In the genomic region with DNA sequence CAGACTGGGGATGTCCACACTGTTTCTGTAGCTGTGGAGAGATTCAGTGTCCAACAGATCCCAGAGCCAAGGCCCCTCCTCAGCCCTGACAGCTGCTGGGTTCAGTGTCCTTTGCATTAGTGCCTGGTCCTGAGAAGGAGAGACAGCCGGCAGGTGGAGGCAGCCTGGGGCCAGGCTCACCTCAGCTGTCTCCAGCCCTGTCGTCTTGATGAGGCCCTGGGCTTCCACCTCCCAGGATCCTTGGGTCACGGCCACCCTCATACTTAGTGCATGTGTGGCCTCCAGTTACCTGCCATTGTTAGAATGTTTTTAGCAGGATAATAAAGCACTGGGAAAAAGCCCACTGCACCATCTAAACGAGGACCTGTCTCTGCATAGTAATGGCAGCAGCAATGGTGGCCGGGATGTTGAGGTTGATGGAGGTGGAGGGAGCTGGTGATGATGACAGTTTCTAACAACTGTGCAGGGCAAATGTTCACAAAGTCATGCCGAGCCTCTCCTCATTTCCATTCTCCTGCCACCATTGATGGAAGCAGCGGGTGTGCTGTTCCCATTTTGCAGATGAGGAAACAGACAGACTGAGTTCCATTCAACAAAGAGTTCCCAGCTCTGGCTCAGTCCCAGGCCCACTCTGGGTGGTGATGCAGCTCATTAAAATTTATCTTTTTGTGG, we compare ENCODE assay signal across 1 cellular context.
TF ChIP-seq lines count a peak whose summit lies in the region.

No MANE protein-coding gene starts in this region.

TF ChIP-seq in IMR-90, 13 proteins besides CTCF, POLR2A, EP300 and RAD21:
- no peak for TF ChIP-seq MAZ (IDR thresholded peaks at IDR 0.05; ENCODE audit: borderline replicate concordance, low read depth, low read length)
- TF ChIP-seq CHD1 (IDR thresholded peaks at IDR 0.05; ENCODE audit: low read depth, low read length) = no peak
- TF ChIP-seq RFX5 (IDR thresholded peaks at IDR 0.05; ENCODE audit: low read depth, low read length) = no peak
- no peak for TF ChIP-seq MXI1 (IDR thresholded peaks at IDR 0.05; ENCODE audit: borderline replicate concordance, low read depth, low read length)
- no peak for TF ChIP-seq BHLHE40 (IDR thresholded peaks at IDR 0.05; ENCODE audit: low read depth, low read length)
- TF ChIP-seq CEBPB (IDR thresholded peaks at IDR 0.05; ENCODE audit: low read depth, low read length) = no peak
- TF ChIP-seq NFE2L2 (IDR thresholded peaks at IDR 0.05; ENCODE audit: low read depth, low read length) = no peak
- no peak for TF ChIP-seq ELK1 (IDR thresholded peaks at IDR 0.05; ENCODE audit: borderline replicate concordance, low read depth, low read length)
- TF ChIP-seq MAFK (IDR thresholded peaks at IDR 0.05; ENCODE audit: low read depth, low read length) = no peak
- no peak for TF ChIP-seq FOS (IDR thresholded peaks at IDR 0.05; ENCODE audit: low read depth, low read length)
